8 cellular contexts compared by ENCODE assay signal in genomic region chr2:235500761-235501662, GRCh38. TPM values are rescaled to one million over a fixed set of nuclear protein-coding genes. Genes with fewer than 3 reads are reported as not detected.
DNase-seq lines count a peak whose midpoint lies in the region; ATAC-seq, FAIRE-seq and TF ChIP-seq lines count a peak whose summit lies in the region.

No MANE protein-coding gene starts in this region.

- DNase-seq in DND-41 (peak; percentile 12), keratinocyte (ENCODE audit: low read depth, low spot score) (no peak)
- no peak for DNase-seq in activated T-cell treated with anti-CD3 and anti-CD28 coated beads, Interleukin-2, amount 50 U/mL, for 72 hours

- H3K79me2 ChIP-seq in DND-41 (ENCODE audit: insufficient read depth, low read length) (no peaks in the 10 kb centered on the region), keratinocyte (ENCODE audit: control insufficient read depth, insufficient read depth, low read length) (peaks cover 85% of the 10 kb centered on the region)

- H3K9ac ChIP-seq in DND-41 (ENCODE audit: low read depth, low read length) (no peak overlapping the region), HUES48 (ENCODE audit: low read depth, low read length) (no peak overlapping the region; the same call in 1 of the 2 replicates), keratinocyte (ENCODE audit: control insufficient read depth, extremely low read depth, insufficient read depth, low read length) (no peak overlapping the region)

- H3K27me3 Mint-ChIP-seq in activated T-cell treated with anti-CD3 and anti-CD28 coated beads, Interleukin-2, amount 50 U/mL, for 72 hours (ENCODE audit: low read depth), result peaks cover 72% of the 10 kb centered on the region

- H2AFZ ChIP-seq in DND-41 (ENCODE audit: low read depth, low read length) (no peak overlapping the region), keratinocyte (ENCODE audit: control insufficient read depth, low read length) (no peak overlapping the region)

- H3K4me3 ChIP-seq in DND-41 (ENCODE audit: low read depth in 1 of 2, low read length in 2 of 2), result no peak overlapping the region
- H3K4me3 ChIP-seq in HUES48 (ENCODE audit: low read depth, low read length), result peak overlapping the region; percentile 19; the same call in 1 of the 2 replicates
- peak overlapping the region in 1 of 3 experiments; percentile 37 for H3K4me3 ChIP-seq in keratinocyte (ENCODE audit: control insufficient read depth in 2 of 3, extremely low read depth in 1 of 3, insufficient read depth in 2 of 3, low read depth in 1 of 3, low read length in 3 of 3)

- no peaks in the 10 kb centered on the region for H4K20me1 ChIP-seq in DND-41 (ENCODE audit: insufficient read depth, low read length)
- H4K20me1 ChIP-seq in keratinocyte (ENCODE audit: control insufficient read depth, extremely low read depth, insufficient read depth, low read length), result peaks cover 24% of the 10 kb centered on the region

- no peaks in the 10 kb centered on the region for H3K9me3 Mint-ChIP-seq in activated T-cell treated with anti-CD3 and anti-CD28 coated beads, Interleukin-2, amount 50 U/mL, for 72 hours

- peak; percentile 71 for FAIRE-seq in keratinocyte (lab: Jason Lieb, UNC)

- peaks cover 12% of the 10 kb centered on the region for H3K4me1 Mint-ChIP-seq in activated T-cell treated with anti-CD3 and anti-CD28 coated beads, Interleukin-2, amount 50 U/mL, for 72 hours (ENCODE audit: low read depth)

- ATAC-seq in DND-41 (ENCODE audit: insufficient read depth, low read depth) (peak; percentile 72), GM21619 (IDR thresholded peaks at IDR 0.05; ENCODE audit: unreplicated experiment) (no peak), HG03521 (IDR thresholded peaks at IDR 0.05; ENCODE audit: unreplicated experiment) (no peak), GM21737 (IDR thresholded peaks at IDR 0.05; ENCODE audit: unreplicated experiment) (no peak), GM18909 (IDR thresholded peaks at IDR 0.05; ENCODE audit: poor library complexity, unreplicated experiment) (no peak)
- ATAC-seq in activated T-cell treated with anti-CD3 and anti-CD28 coated beads, Interleukin-2, amount 50 U/mL, for 72 hours (replicated peaks in 1 of 2), result peak; percentile 72 to 94

- no peaks in the 10 kb centered on the region for H3K36me3 Mint-ChIP-seq in activated T-cell treated with anti-CD3 and anti-CD28 coated beads, Interleukin-2, amount 50 U/mL, for 72 hours (ENCODE audit: insufficient read depth in 2 of 2)

- TF ChIP-seq CTCF in DND-41 (IDR thresholded peaks at IDR 0.05; ENCODE audit: borderline replicate concordance, extremely low read depth, low read length, poor library complexity, severe bottlenecking) (no peak), keratinocyte (optimal IDR thresholded peaks at IDR 0.05 in 1 of 3, IDR thresholded peaks at IDR 0.05 in 1 of 3, conservative IDR thresholded peaks at IDR 0.05 in 1 of 3; ENCODE audit: extremely low read depth in 1 of 3, insufficient read depth in 2 of 3, low read length in 3 of 3) (no peak)

- peak overlapping the region; percentile 18 for H3K4me2 ChIP-seq in DND-41 (ENCODE audit: insufficient read depth, low read length)
- peak overlapping the region; percentile 39 for H3K4me2 ChIP-seq in keratinocyte (ENCODE audit: control insufficient read depth, extremely low read depth, insufficient read depth, low read depth, low read length)

- H3K36me3 ChIP-seq in DND-41 (ENCODE audit: insufficient read depth, low read length) (no peaks in the 10 kb centered on the region), HUES48 (ENCODE audit: control insufficient read depth, insufficient read depth, low read length) (no peaks in the 10 kb centered on the region), keratinocyte (ENCODE audit: control insufficient read depth in 2 of 2, extremely low read depth in 1 of 2, insufficient read depth in 2 of 2, low read length in 2 of 2) (no peaks in the 10 kb centered on the region)

- dilution Hi-C loops in keratinocyte (cut with MboI; ENCODE audit: extremely low pct_ligation_motif_present, low sequenced_read_pairs), result no loop called here

- H3K9me1 ChIP-seq in keratinocyte (ENCODE audit: control insufficient read depth, extremely low read depth, insufficient read depth, low read length), result peaks cover 9% of the 10 kb centered on the region

- H3K27ac Mint-ChIP-seq in activated T-cell treated with anti-CD3 and anti-CD28 coated beads, Interleukin-2, amount 50 U/mL, for 72 hours, result no peak overlapping the region

- H3K27ac ChIP-seq in DND-41 (ENCODE audit: low read length) (no peak overlapping the region), HUES48 (ENCODE audit: low read depth, low read length) (peak overlapping the region; percentile 91), keratinocyte (ENCODE audit: control insufficient read depth, insufficient read depth, low read length) (no peak overlapping the region)

- H3K4me1 ChIP-seq in DND-41 (ENCODE audit: insufficient read depth, low read length) (peaks cover 21% of the 10 kb centered on the region), HUES48 (ENCODE audit: control insufficient read depth, insufficient read depth, low read length) (peaks cover 77% of the 10 kb centered on the region), keratinocyte (ENCODE audit: control insufficient read depth, extremely low read depth, insufficient read depth, low read length) (peaks cover 26% of the 10 kb centered on the region)

- H3K27me3 ChIP-seq in DND-41 (ENCODE audit: insufficient read depth, low read length, poor library complexity) (peaks cover 20% of the 10 kb centered on the region), HUES48 (ENCODE audit: control insufficient read depth, insufficient read depth, low read length) (no peaks in the 10 kb centered on the region; the same call in 1 of the 2 replicates), keratinocyte (ENCODE audit: control insufficient read depth, extremely low read depth, insufficient read depth, low read length) (no peaks in the 10 kb centered on the region)

- H3K9me3 ChIP-seq in DND-41 (ENCODE audit: insufficient read depth, low read length, severe bottlenecking), result no peaks in the 10 kb centered on the region
- no peaks in the 10 kb centered on the region for H3K9me3 ChIP-seq in HUES48 (ENCODE audit: control insufficient read depth, insufficient read depth, low read length)
- H3K9me3 ChIP-seq in keratinocyte (ENCODE audit: control insufficient read depth, low read depth, low read length), result no peaks in the 10 kb centered on the region

- peak overlapping the region; percentile 36 to 52 for H3K4me3 Mint-ChIP-seq in activated T-cell treated with anti-CD3 and anti-CD28 coated beads, Interleukin-2, amount 50 U/mL, for 72 hours

RNA-seq across cellular contexts. Expression of gene AGAP1, which starts 7.2 kb away (rescaled TPM):
- 1 to 10 TPM in 1 of 2 donors, under 1 TPM in 1; 0.74 to 2.9 TPM for total RNA-seq in activated T-cell treated with anti-CD3 and anti-CD28 coated beads, Interleukin-2, amount 50 U/mL, for 72 hours
- polyA plus RNA-seq in keratinocyte, result 12.6 to 13.7 TPM (median 13.5 TPM) in 3 replicates
- 3.3 TPM for polyA plus RNA-seq in keratinocyte (2011; ENCODE audit: low read depth)
- 11.5 and 15.0 TPM in 2 replicates for polyA plus RNA-seq in keratinocyte (2011; cell fraction: cytosol; rRNA removed)
- polyA plus RNA-seq in keratinocyte (2011; cell fraction: nucleus; rRNA removed), result 15.0 and 16.2 TPM in 2 replicates
- 5.1 and 12.0 TPM in 2 replicates for polyA plus RNA-seq in keratinocyte (2012; ENCODE audit: low replicate concordance)
- 37.7 to 84.6 TPM (median 42.6 TPM) in 3 replicates for polyA minus RNA-seq in keratinocyte
- 8.6 TPM for polyA minus RNA-seq in keratinocyte (2011; cell fraction: cytosol; rRNA and poly(A)+ RNA removed)
- 19.2 and 31.5 TPM in 2 replicates for polyA minus RNA-seq in keratinocyte (2011; cell fraction: nucleus; rRNA and poly(A)+ RNA removed)

Comparison
In these comparisons a context has a peak if more than half of its experiments do, and no peak if none do; other contexts are left out.
1. ATAC-seq: peak in DND-41 (single experiment) and activated T-cell treated with anti-CD3 and anti-CD28 coated beads, Interleukin-2, amount 50 U/mL, for 72 hours (2 of 2); none in GM21619 (single experiment), HG03521 (single experiment), GM21737 (single experiment) and GM18909 (single experiment).